ENCODE assay signal across 32 cellular contexts in genomic region chr4:7839856-7840255, GRCh38.
"Had no signal": no experiment of that assay in that cellular context is flagged by ENCODE, and none has a peak within 500 bp of the region (broad histone marks: within the 10 kb centered on the region; RNA-seq: fewer than 3 reads in every experiment).

No MANE protein-coding gene starts in this region.

- H3K4me3 ChIP-seq: cardiac muscle cell, coronary artery, dorsolateral prefrontal cortex, gastroesophageal sphincter, neural progenitor cell, thoracic aorta, uterus had no signal

- DNase-seq: activated CD4-positive, alpha-beta memory T cell treated with anti-CD3 and anti-CD28 coated beads, Interleukin-2, amount 10 ng/mL, durations not matched to agents 7 days and 5 days; activated CD4-positive, alpha-beta T cell treated with anti-CD3 and anti-CD28 coated beads for 1 hour; activated CD4-positive, alpha-beta T cell treated with anti-CD3 and anti-CD28 coated beads, Interleukin-2, amount 10 ng/mL, durations not matched to agents 7 days and 5 days; activated CD8-positive, alpha-beta memory T cell treated with anti-CD3 and anti-CD28 coated beads, Interleukin-2, amount 50 U/mL, for 48 hours; activated gamma-delta T cell treated with Interleukin-2 at 50 U/mL for 16 hours; activated naive CD8-positive, alpha-beta T cell treated with anti-CD3 and anti-CD28 coated beads, Interleukin-2, amount 50 U/mL, for 24 hours; activated T-cell treated with anti-CD3 and anti-CD28 coated beads, Interleukin-2, amount 50 U/mL, for 24 hours; anterior cingulate cortex; cerebellar nuclear complex; dorsolateral prefrontal cortex; effector memory CD4-positive, alpha-beta T cell; head of caudate nucleus; hippocampal formation; kidney; left colon; naive B cell; occipital lobe; right cardiac atrium; stimulated activated CD4-positive, alpha-beta T cell treated with anti-CD3 and anti-CD28 coated beads, Interleukin-12 subunit alpha, Interleukin-12 subunit beta, amount 100 ng/mL, for 4 hours; stimulated activated CD4-positive, alpha-beta T cell treated with anti-CD3 and anti-CD28 coated beads, Interleukin-4, amount 100 ng/mL, for 1 hour; stimulated activated naive CD8-positive, alpha-beta T cell treated with anti-CD3 and anti-CD28 coated beads, Interleukin-15, Interleukin-2, amounts not matched to agents 100 U/mL and 50 U/mL, for 24 hours; T1000; uterus had no signal

- H3K27ac Mint-ChIP-seq: activated CD4-positive, alpha-beta memory T cell treated with anti-CD3 and anti-CD28 coated beads, Interleukin-2, amount 10 ng/mL, durations not matched to agents 7 days and 5 days; activated CD4-positive, alpha-beta T cell treated with anti-CD3 and anti-CD28 coated beads, Interleukin-2, amount 10 ng/mL, durations not matched to agents 7 days and 5 days; activated naive CD4-positive, alpha-beta T cell treated with anti-CD3 and anti-CD28 coated beads, Interleukin-2, amount 50 U/mL, for 24 hours; activated naive CD8-positive, alpha-beta T cell treated with anti-CD3 and anti-CD28 coated beads, Interleukin-2, amount 50 U/mL, for 24 hours; activated T-cell treated with anti-CD3 and anti-CD28 coated beads, Interleukin-2, amount 50 U/mL, for 24 hours; naive B cell; neural progenitor cell; T-helper 1 cell treated with Interleukin-12 subunit alpha and Interleukin-12 subunit beta and Interleukin-4 antibody, amounts not matched to agents 30 μg/mL and 1 μg/mL, for 36 hours; type B pancreatic cell had no signal

- H3K27me3 Mint-ChIP-seq: activated CD4-positive, alpha-beta memory T cell treated with anti-CD3 and anti-CD28 coated beads, Interleukin-2, amount 10 ng/mL, durations not matched to agents 7 days and 5 days; activated CD4-positive, alpha-beta T cell treated with anti-CD3 and anti-CD28 coated beads, Interleukin-2, amount 10 ng/mL, durations not matched to agents 7 days and 5 days; activated naive CD4-positive, alpha-beta T cell treated with anti-CD3 and anti-CD28 coated beads, Interleukin-2, amount 50 U/mL, for 24 hours; activated naive CD8-positive, alpha-beta T cell treated with anti-CD3 and anti-CD28 coated beads, Interleukin-2, amount 50 U/mL, for 24 hours; activated T-cell treated with anti-CD3 and anti-CD28 coated beads, Interleukin-2, amount 50 U/mL, for 24 hours; type B pancreatic cell had no signal

- H3K27me3 ChIP-seq: cardiac muscle cell, dorsolateral prefrontal cortex, gastroesophageal sphincter, neural progenitor cell, uterus had no signal

- H3K9me3 Mint-ChIP-seq: activated CD4-positive, alpha-beta memory T cell treated with anti-CD3 and anti-CD28 coated beads, Interleukin-2, amount 10 ng/mL, durations not matched to agents 7 days and 5 days; activated CD4-positive, alpha-beta T cell treated with anti-CD3 and anti-CD28 coated beads, Interleukin-2, amount 10 ng/mL, durations not matched to agents 7 days and 5 days; activated naive CD4-positive, alpha-beta T cell treated with anti-CD3 and anti-CD28 coated beads, Interleukin-2, amount 50 U/mL, for 24 hours; activated naive CD8-positive, alpha-beta T cell treated with anti-CD3 and anti-CD28 coated beads, Interleukin-2, amount 50 U/mL, for 24 hours; activated T-cell treated with anti-CD3 and anti-CD28 coated beads, Interleukin-2, amount 50 U/mL, for 24 hours; mesothelial cell of epicardium; naive B cell; neural progenitor cell; T-helper 1 cell treated with Interleukin-12 subunit alpha and Interleukin-12 subunit beta and Interleukin-4 antibody, amounts not matched to agents 30 μg/mL and 1 μg/mL, for 36 hours; type B pancreatic cell had no signal

- H3K36me3 Mint-ChIP-seq: naive B cell had no signal

- H3K4me2 ChIP-seq: neural progenitor cell had no signal

- H3K27ac ChIP-seq: cardiac muscle cell, dorsolateral prefrontal cortex, gastroesophageal sphincter, neural progenitor cell, thoracic aorta had no signal

- H3K4me1 Mint-ChIP-seq: naive B cell had no signal

- H2AFZ ChIP-seq: neural progenitor cell had no signal

- H3K36me3 ChIP-seq: neural progenitor cell, uterus had no signal

- H3K9ac ChIP-seq: neural progenitor cell had no signal

- ATAC-seq: activated naive CD8-positive, alpha-beta T cell treated with anti-CD3 and anti-CD28 coated beads, Interleukin-2, amount 50 U/mL, for 24 hours; gastroesophageal sphincter; left colon; right cardiac atrium; stimulated activated naive CD8-positive, alpha-beta T cell treated with anti-CD3 and anti-CD28 coated beads, Interleukin-15, Interleukin-2, amounts not matched to agents 100 U/mL and 50 U/mL, for 24 hours had no signal

- H3K9me3 ChIP-seq: gastroesophageal sphincter, thoracic aorta, uterus had no signal

- H3K4me3 Mint-ChIP-seq: activated CD4-positive, alpha-beta memory T cell treated with anti-CD3 and anti-CD28 coated beads, Interleukin-2, amount 10 ng/mL, durations not matched to agents 7 days and 5 days; activated CD4-positive, alpha-beta T cell treated with anti-CD3 and anti-CD28 coated beads, Interleukin-2, amount 10 ng/mL, durations not matched to agents 7 days and 5 days; activated naive CD4-positive, alpha-beta T cell treated with anti-CD3 and anti-CD28 coated beads, Interleukin-2, amount 50 U/mL, for 24 hours; activated naive CD8-positive, alpha-beta T cell treated with anti-CD3 and anti-CD28 coated beads, Interleukin-2, amount 50 U/mL, for 24 hours; activated T-cell treated with anti-CD3 and anti-CD28 coated beads, Interleukin-2, amount 50 U/mL, for 24 hours; mesothelial cell of epicardium; naive B cell; neural progenitor cell; T-helper 1 cell treated with Interleukin-12 subunit alpha and Interleukin-12 subunit beta and Interleukin-4 antibody, amounts not matched to agents 30 μg/mL and 1 μg/mL, for 36 hours; type B pancreatic cell had no signal
